Comparison of ENCODE assay signal across 21 cellular contexts in the genomic region with DNA sequence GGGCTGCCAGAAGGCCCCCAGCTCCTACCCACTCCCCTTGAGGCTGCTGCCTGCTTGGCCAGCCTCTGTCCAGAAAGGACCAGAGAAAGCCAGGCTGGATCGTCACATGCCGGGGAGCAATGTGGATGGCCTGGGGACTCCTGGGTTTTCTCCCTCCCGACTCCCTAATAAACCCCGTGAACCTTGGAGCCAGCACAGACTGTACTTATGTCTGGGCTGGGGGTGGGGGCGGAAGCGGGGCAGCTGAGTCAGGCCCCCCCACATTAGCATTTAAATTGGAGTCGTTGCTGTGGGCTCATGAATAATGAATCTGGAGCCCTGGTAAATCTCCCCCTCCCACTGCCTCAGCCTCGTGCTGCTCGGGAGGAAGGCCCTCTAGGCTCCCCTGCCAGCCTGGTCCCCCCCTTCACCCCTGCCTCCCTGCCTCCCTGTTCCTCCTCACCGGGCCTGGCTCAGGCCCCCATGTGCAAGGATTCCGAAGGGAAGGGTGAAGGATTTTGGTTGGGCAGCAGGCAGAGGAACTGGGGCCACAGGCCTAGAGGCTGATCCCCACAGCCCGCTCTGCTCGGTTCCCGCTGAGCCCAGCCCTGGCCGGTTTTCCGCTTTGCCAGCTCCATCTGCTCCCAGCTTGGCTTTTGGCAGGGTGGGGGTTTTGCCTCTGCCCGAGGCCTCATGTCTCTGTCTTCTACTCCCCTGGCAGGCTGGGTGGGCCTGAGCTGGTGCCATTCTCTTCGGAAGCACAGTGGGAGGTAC. TPM values are rescaled to one million over a fixed set of nuclear protein-coding genes. Genes with fewer than 3 reads are reported as not detected.
DNase-seq lines count a peak whose midpoint lies in the region; ATAC-seq and TF ChIP-seq lines count a peak whose summit lies in the region.
"Had no signal": no experiment of that assay in that cellular context is flagged by ENCODE, and none has a peak within 500 bp of the region (broad histone marks: within the 10 kb centered on the region; RNA-seq: fewer than 3 reads in every experiment).

No MANE protein-coding gene starts in this region.

- no peaks in the 10 kb centered on the region for H3K36me3 Mint-ChIP-seq in neural crest cell (ENCODE audit: low read depth)

- no peak for TF ChIP-seq POLR2A in testis (IDR thresholded peaks at IDR 0.05)

- TF ChIP-seq CTCF in neural crest cell (conservative IDR thresholded peaks at IDR 0.05) (no peak), testis (IDR thresholded peaks at IDR 0.05) (no peak), hepatocyte (IDR thresholded peaks at IDR 0.05; ENCODE audit: poor library complexity) (no peak)

- H3K36me3 ChIP-seq in H7 (replicated peaks; ENCODE audit: control insufficient read depth, insufficient read depth, low read length) (peaks cover 12% of the 10 kb centered on the region), testis (ENCODE audit: low read depth, missing control alignments) (no peaks in the 10 kb centered on the region), hepatocyte (replicated peaks; ENCODE audit: insufficient read depth, low read depth) (no peaks in the 10 kb centered on the region)

- no peaks in the 10 kb centered on the region for H3K9me3 Mint-ChIP-seq in neural crest cell
- H3K9me3 Mint-ChIP-seq: activated CD4-positive, alpha-beta T cell treated with anti-CD3 and anti-CD28 coated beads, Interleukin-2, amount 10 ng/mL, durations not matched to agents 7 days and 5 days had no signal

- H3K27me3 ChIP-seq in H7 (ENCODE audit: control insufficient read depth, insufficient read depth, low read length) (peaks cover 9% of the 10 kb centered on the region; the same call in 1 of the 2 replicates), testis (no peaks in the 10 kb centered on the region), hepatocyte (peaks cover 1% of the 10 kb centered on the region)

- H3K4me1 Mint-ChIP-seq in neural crest cell = peaks cover 23% of the 10 kb centered on the region

- WGBS in testis, 2 donors = 83 to 88% methylated on average over 14 to 18 of the region's 18 CpGs
- 73% methylated on average over 16 of the region's 18 CpGs for WGBS in hepatocyte (ENCODE audit: low lambda C conversion rate, missing lambda C conversion rate)

- peaks cover 12% of the 10 kb centered on the region for H3K27me3 Mint-ChIP-seq in neural crest cell (ENCODE audit: low read depth)

- in situ Hi-C loops in KBM-7 (cut with MboI; ENCODE audit: low pct_unique_long_range_greater_than_20kb, low sequenced_read_pairs) = no loop called here

- H3K4me3 ChIP-seq in H7 (ENCODE audit: insufficient read depth, low read depth, low read length) = no peak overlapping the region
- H3K4me3 ChIP-seq in testis = no peak overlapping the region
- H3K4me3 ChIP-seq in hepatocyte = no peak overlapping the region
- H3K4me3 ChIP-seq: skin epidermis had no signal

- H3K27ac Mint-ChIP-seq in neural crest cell (ENCODE audit: unreplicated experiment) = peak overlapping the region; percentile 40
- H3K27ac Mint-ChIP-seq: activated CD4-positive, alpha-beta T cell treated with anti-CD3 and anti-CD28 coated beads, Interleukin-2, amount 10 ng/mL, durations not matched to agents 7 days and 5 days had no signal

- no peak overlapping the region for H2AFZ ChIP-seq in hepatocyte

- intact Hi-C loops in testis (cut with DNase I; ENCODE audit: low total_unique reads) = no loop called here

- H3K4me2 ChIP-seq in hepatocyte = no peak overlapping the region

- H3K79me2 ChIP-seq in hepatocyte = no peaks in the 10 kb centered on the region

- H3K4me1 ChIP-seq in testis (peaks cover 20% of the 10 kb centered on the region), hepatocyte (ENCODE audit: insufficient read depth) (peaks cover 25% of the 10 kb centered on the region)

- H3K27ac ChIP-seq in testis = no peak overlapping the region
- H3K27ac ChIP-seq in hepatocyte = no peak overlapping the region
- H3K27ac ChIP-seq: epithelial cell of prostate had no signal

- H3K9me2 ChIP-seq in hepatocyte (replicated peaks; ENCODE audit: insufficient read depth) = no peaks in the 10 kb centered on the region

- peak; percentile 87 for DNase-seq in H7
- peak; percentile 67 to 79 for DNase-seq in NCI-H524 (lab: John Stamatoyannopoulos, UW)
- DNase-seq in cerebellum (ENCODE audit: low spot score) = peak; percentile 89
- DNase-seq in neural crest cell (ENCODE audit: low read depth, low spot score) = no peak
- no peak for DNase-seq in testis
- DNase-seq in hepatocyte (ENCODE audit: low spot score) = no peak
- DNase-seq in KBM-7 = no peak
- DNase-seq: activated CD4-positive, alpha-beta T cell treated with anti-CD3 and anti-CD28 coated beads, Interleukin-2, amount 10 ng/mL, durations not matched to agents 7 days and 5 days; activated naive CD4-positive, alpha-beta T cell; aorta; cortex of kidney; left ventricle myocardium superior; NCI-H1417 treated with DMSO at 0.1 percent for 48 hours; NK-92 treated with Interleukin-12 subunit alpha and Interleukin-12 subunit beta, amount 100 ng/mL, for 24 hours; stimulated activated CD4-positive, alpha-beta T cell treated with anti-CD3 and anti-CD28 coated beads, Interleukin-2, amount 100 ng/mL, for 48 hours had no signal

- no peak overlapping the region for H3K4me3 Mint-ChIP-seq in neural crest cell
- H3K4me3 Mint-ChIP-seq: activated CD4-positive, alpha-beta T cell treated with anti-CD3 and anti-CD28 coated beads, Interleukin-2, amount 10 ng/mL, durations not matched to agents 7 days and 5 days had no signal

- no peaks in the 10 kb centered on the region for H3K9me3 ChIP-seq in testis
- no peaks in the 10 kb centered on the region for H3K9me3 ChIP-seq in hepatocyte (ENCODE audit: low read depth)

- no peaks in the 10 kb centered on the region for H4K20me1 ChIP-seq in hepatocyte (ENCODE audit: insufficient read depth, poor library complexity, severe bottlenecking)

- ATAC-seq in HG03175 (IDR thresholded peaks at IDR 0.05; ENCODE audit: unreplicated experiment) = no peak
- ATAC-seq: HCT116 had no signal

RNA-seq across cellular contexts. Expression of a gene that starts 7.3 kb away (rescaled TPM):
- total RNA-seq in H7 (2014; rRNA removed; shearing (Covaris generic)) = 0.07 and 1.2 TPM in 2 replicates
- total RNA-seq in cerebellum (1.7 TPM), neural crest cell (1.0 and 1.5 TPM in 2 replicates), testis (1 to 10 TPM; 2.0 to 4.6 TPM), hepatocyte (not detected in 2 replicates)
- polyA plus RNA-seq in testis (ENCODE audit: insufficient read depth, low read depth, low replicate concordance) (1.5 TPM), hepatocyte (0.07 TPM in 1 of 2 replicates, not detected in the other)
- total RNA-seq: activated CD4-positive, alpha-beta T cell treated with anti-CD3 and anti-CD28 coated beads, Interleukin-2, amount 10 ng/mL, durations not matched to agents 7 days and 5 days; left ventricle myocardium superior; LHCN-M2; RPMI7951 had no signal

RNA-seq across cellular contexts. Expression of a gene that starts 8.3 kb away (rescaled TPM):
- 53.4 and 71.7 TPM in 2 replicates for total RNA-seq in H7 (2014; rRNA removed; shearing (Covaris generic))
- total RNA-seq in cerebellum (6.8 TPM), neural crest cell (24.3 and 26.1 TPM in 2 replicates), testis (10 to 100 TPM; 24.6 to 28.3 TPM), hepatocyte (51.3 and 76.5 TPM in 2 replicates)
- polyA plus RNA-seq in testis (ENCODE audit: insufficient read depth, low read depth, low replicate concordance) (19.6 TPM), hepatocyte (67.8 and 75.6 TPM in 2 replicates)

RNA-seq across cellular contexts. Expression of a gene that starts 36.6 kb away (rescaled TPM):
- 104 and 113 TPM in 2 replicates for total RNA-seq in H7 (2014; rRNA removed; shearing (Covaris generic))
- total RNA-seq in cerebellum (21.4 TPM), neural crest cell (27.0 and 30.0 TPM in 2 replicates), testis (100 to 1,000 TPM; 796 to 992 TPM), hepatocyte (180 and 193 TPM in 2 replicates)
- polyA plus RNA-seq in testis (ENCODE audit: insufficient read depth, low read depth, low replicate concordance) (194 TPM), hepatocyte (315 and 361 TPM in 2 replicates)

RNA-seq across cellular contexts. Expression of a gene that starts 36.9 kb away (rescaled TPM):
- 2.9 and 4.2 TPM in 2 replicates for total RNA-seq in H7 (2014; rRNA removed; shearing (Covaris generic))
- total RNA-seq in cerebellum (13.0 TPM), neural crest cell (15.7 and 16.4 TPM in 2 replicates), testis (10 to 100 TPM; 11.3 to 11.8 TPM), hepatocyte (7.3 and 8.0 TPM in 2 replicates)
- polyA plus RNA-seq in testis (ENCODE audit: insufficient read depth, low read depth, low replicate concordance) (7.3 TPM), hepatocyte (10.4 and 12.2 TPM in 2 replicates)

Comparison
In these comparisons a context has a peak if more than half of its experiments do, and no peak if none do; other contexts are left out.
1. DNase-seq: peak in H7 (single experiment), NCI-H524 (2 of 2) and cerebellum (single experiment); none in neural crest cell (single experiment), testis (single experiment), hepatocyte (single experiment) and KBM-7 (single experiment).